ENCODE assay signal across 18 cellular contexts in the genomic region with DNA sequence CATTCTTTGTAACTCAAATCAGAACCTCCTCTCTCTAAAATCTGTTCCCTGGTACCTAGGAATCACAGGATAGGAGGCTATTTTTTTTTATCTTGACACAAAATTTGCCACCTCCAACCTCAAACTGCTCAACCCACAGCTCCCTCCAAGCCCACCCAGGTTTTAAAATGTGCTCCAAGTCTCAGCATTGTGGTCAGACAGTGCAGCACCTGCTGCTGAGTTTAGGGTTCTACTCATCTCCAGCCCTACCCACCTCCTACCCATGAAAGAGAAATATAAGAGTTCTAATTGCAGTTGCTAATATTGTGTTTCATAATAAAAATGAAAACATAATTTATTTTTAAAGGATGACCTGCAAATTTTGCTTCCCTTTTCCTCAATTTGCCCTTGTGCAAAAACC.
DNase-seq lines count a peak whose midpoint lies in the region; ATAC-seq and TF ChIP-seq lines count a peak whose summit lies in the region.
"Had no signal": no experiment of that assay in that cellular context is flagged by ENCODE, and none has a peak within 500 bp of the region (broad histone marks: within the 10 kb centered on the region; RNA-seq: fewer than 3 reads in every experiment).

No MANE protein-coding gene starts in this region.

- TF ChIP-seq CTCF in KMS-11 (conservative IDR thresholded peaks at IDR 0.05; ENCODE audit: low read depth, low read length) (no peak), vagina (IDR thresholded peaks at IDR 0.05) (no peak), omental fat pad (IDR thresholded peaks at IDR 0.05) (no peak)

- H4K20me1 ChIP-seq in KMS-11 (ENCODE audit: insufficient read depth), result no peaks in the 10 kb centered on the region

- no peaks in the 10 kb centered on the region for H3K79me2 ChIP-seq in KMS-11 (ENCODE audit: insufficient read depth, low read depth)

- no peak for ATAC-seq in omental fat pad (ENCODE audit: low FRiP score)
- ATAC-seq: A549, GM23338 had no signal

- H3K27ac ChIP-seq in KMS-11, result peak overlapping the region; percentile 32
- no peak overlapping the region for H3K27ac ChIP-seq in vagina
- H3K27ac ChIP-seq: 22Rv1, A549, C4-2B had no signal

- no peaks in the 10 kb centered on the region for H3K9me3 ChIP-seq in vagina
- H3K9me3 ChIP-seq: A549 had no signal

- H3K4me3 Mint-ChIP-seq in activated CD4-positive, alpha-beta T cell treated with anti-CD3 and anti-CD28 coated beads, Interleukin-2, amount 10 ng/mL, durations not matched to agents 24 days and 14 days, result no peak overlapping the region
- H3K4me3 Mint-ChIP-seq: CD4-positive, alpha-beta memory T cell; GM23338 had no signal

- intact Hi-C loops in activated CD4-positive, alpha-beta T cell treated with anti-CD3 and anti-CD28 coated beads, Interleukin-2, amount 10 ng/mL, durations not matched to agents 24 days and 14 days (cut with micrococcal nuclease), result no loop called here
- intact Hi-C loops in vagina (cut with DNase I), result no loop called here

- no peaks in the 10 kb centered on the region for H3K27me3 Mint-ChIP-seq in activated CD4-positive, alpha-beta T cell treated with anti-CD3 and anti-CD28 coated beads, Interleukin-2, amount 10 ng/mL, durations not matched to agents 24 days and 14 days

- H3K27ac Mint-ChIP-seq in activated CD4-positive, alpha-beta T cell treated with anti-CD3 and anti-CD28 coated beads, Interleukin-2, amount 10 ng/mL, durations not matched to agents 24 days and 14 days, result no peak overlapping the region
- H3K27ac Mint-ChIP-seq: CD4-positive, alpha-beta memory T cell; GM23338 had no signal

- H3K27me3 ChIP-seq in KMS-11 (ENCODE audit: insufficient read depth, low read depth), result no peaks in the 10 kb centered on the region
- no peaks in the 10 kb centered on the region for H3K27me3 ChIP-seq in vagina

- H3K9ac ChIP-seq in KMS-11, result no peak overlapping the region; the same call in 1 of the 2 replicates

- H3K4me2 ChIP-seq in KMS-11, result peak overlapping the region; percentile 66
- H3K4me2 ChIP-seq: A549, GM23338 had no signal

- no peaks in the 10 kb centered on the region for H3K9me3 Mint-ChIP-seq in activated CD4-positive, alpha-beta T cell treated with anti-CD3 and anti-CD28 coated beads, Interleukin-2, amount 10 ng/mL, durations not matched to agents 24 days and 14 days
- H3K9me3 Mint-ChIP-seq: GM23338 had no signal

- H3K4me3 ChIP-seq in KMS-11 (IDR thresholded peaks at IDR 0.05; ENCODE audit: insufficient read depth, low read depth, low read length) (no peak overlapping the region), vagina (no peak overlapping the region)
- H3K4me3 ChIP-seq: A549, GM23338 had no signal

- H3K36me3 ChIP-seq in KMS-11 (ENCODE audit: insufficient read depth) (no peaks in the 10 kb centered on the region), vagina (no peaks in the 10 kb centered on the region)

- no peak for TF ChIP-seq POLR2A in vagina (IDR thresholded peaks at IDR 0.05)

- peak overlapping the region; percentile 10; the same call in 1 of the 2 replicates for H2AFZ ChIP-seq in KMS-11 (ENCODE audit: low read depth)
- H2AFZ ChIP-seq: GM23338 had no signal

- DNase-seq in activated CD4-positive, alpha-beta T cell treated with anti-CD3 and anti-CD28 coated beads, Interleukin-2, amount 10 ng/mL, durations not matched to agents 24 days and 14 days, result peak; percentile 24
- DNase-seq in activated CD4-positive, alpha-beta T cell treated with anti-CD3 and anti-CD28 coated beads, Interleukin-2, amount 50 U/mL, for 48 hours, result no peak
- DNase-seq in NOMO-1 treated with dmso at 0.1 percent for 144 hours (lab: John Stamatoyannopoulos, UW; ENCODE audit: unreplicated experiment) (peak; percentile 29), vagina (ENCODE audit: extremely low spot score in 2 of 2) (no peak), amygdala (lab: John Stamatoyannopoulos, UW) (no peak), omental fat pad (ENCODE audit: low spot score) (no peak)
- DNase-seq: AML-193; CD4-positive, alpha-beta memory T cell; DMS153; DMS79; GF-D8; HCEC 1CT; IMR-90 had no signal

- no peaks in the 10 kb centered on the region for H3K4me1 Mint-ChIP-seq in activated CD4-positive, alpha-beta T cell treated with anti-CD3 and anti-CD28 coated beads, Interleukin-2, amount 10 ng/mL, durations not matched to agents 24 days and 14 days
- H3K4me1 Mint-ChIP-seq: CD4-positive, alpha-beta memory T cell; GM23338 had no signal

- H3K36me3 Mint-ChIP-seq in activated CD4-positive, alpha-beta T cell treated with anti-CD3 and anti-CD28 coated beads, Interleukin-2, amount 10 ng/mL, durations not matched to agents 24 days and 14 days (ENCODE audit: low read depth), result no peaks in the 10 kb centered on the region
- H3K36me3 Mint-ChIP-seq: CD4-positive, alpha-beta memory T cell had no signal

- H3K4me1 ChIP-seq in KMS-11 (ENCODE audit: low read depth, poor library complexity, severe bottlenecking) (peaks cover 68% of the 10 kb centered on the region), vagina (peaks cover 5% of the 10 kb centered on the region)
- H3K4me1 ChIP-seq: A549 had no signal

Comparison
In these comparisons a context has a peak if more than half of its experiments do, and no peak if none do; other contexts are left out.
1. DNase-seq: peak in activated CD4-positive, alpha-beta T cell treated with anti-CD3 and anti-CD28 coated beads, Interleukin-2, amount 10 ng/mL, durations not matched to agents 24 days and 14 days (single experiment) and NOMO-1 treated with dmso at 0.1 percent for 144 hours (single experiment); none in activated CD4-positive, alpha-beta T cell treated with anti-CD3 and anti-CD28 coated beads, Interleukin-2, amount 50 U/mL, for 48 hours (0 of 2), vagina (0 of 2), amygdala (0 of 56) and omental fat pad (single experiment).